Comparison of ENCODE assay signal across 1 cellular context in genomic region chr3:183128695-183129094, GRCh38. TPM values are rescaled to one million over a fixed set of nuclear protein-coding genes. Genes with fewer than 3 reads are reported as not detected.
"Had no signal": no experiment of that assay in that cellular context is flagged by ENCODE, and none has a peak within 500 bp of the region (broad histone marks: within the 10 kb centered on the region; RNA-seq: fewer than 3 reads in every experiment).

No MANE protein-coding gene starts in this region.

RNA-seq across cellular contexts. Expression of gene LAMP3, which starts 33.8 kb away (rescaled TPM):
- polyA plus RNA-seq: cardiac muscle cell had no signal
